In genomic region chr17:58330997-58331814, GRCh38 we compare ENCODE assay signal across 10 cellular contexts. TPM values are rescaled to one million over a fixed set of nuclear protein-coding genes. Genes with fewer than 3 reads are reported as not detected.
DNase-seq lines count a peak whose midpoint lies in the region; ATAC-seq and TF ChIP-seq lines count a peak whose summit lies in the region.
"Had no signal": no experiment of that assay in that cellular context is flagged by ENCODE, and none has a peak within 500 bp of the region (broad histone marks: within the 10 kb centered on the region; RNA-seq: fewer than 3 reads in every experiment).

No MANE protein-coding gene starts in this region.

- H3K9me3 ChIP-seq in Karpas-422 (ENCODE audit: low read length), result no peaks in the 10 kb centered on the region
- no peaks in the 10 kb centered on the region for H3K9me3 ChIP-seq in heart left ventricle

- peak overlapping the region; percentile 94 for H3K9ac ChIP-seq in Karpas-422 (ENCODE audit: low read length)

- 78 to 82% (median 81%) methylated on average over 22 to 23 of the region's 23 CpGs for WGBS in heart left ventricle, 4 donors

- no peak for TF ChIP-seq CTCF in heart left ventricle (IDR thresholded peaks at IDR 0.05)

- H3K36me3 ChIP-seq in Karpas-422 (ENCODE audit: insufficient read depth, low read length), result peaks cover 22% of the 10 kb centered on the region
- H3K36me3 ChIP-seq in heart left ventricle, result peaks cover 0 to 15% (median 0%) of the 10 kb centered on the region in 9 donors

- peak overlapping the region; percentile 99 for H3K27ac Mint-ChIP-seq in activated CD8-positive, alpha-beta memory T cell treated with anti-CD3 and anti-CD28 coated beads, Interleukin-2, amount 10 ng/mL, durations not matched to agents 7 days and 5 days

- no peak overlapping the region for H2AFZ ChIP-seq in Karpas-422 (ENCODE audit: low read length)

- no peaks in the 10 kb centered on the region for H3K9me3 Mint-ChIP-seq in activated CD8-positive, alpha-beta memory T cell treated with anti-CD3 and anti-CD28 coated beads, Interleukin-2, amount 10 ng/mL, durations not matched to agents 7 days and 5 days (ENCODE audit: low read depth)

- no peaks in the 10 kb centered on the region for H3K9me2 ChIP-seq in Karpas-422 (replicated peaks; ENCODE audit: insufficient read depth, low read length)

- H3K4me3 Mint-ChIP-seq in activated CD8-positive, alpha-beta memory T cell treated with anti-CD3 and anti-CD28 coated beads, Interleukin-2, amount 10 ng/mL, durations not matched to agents 7 days and 5 days, result peak overlapping the region; percentile 83

- no peak for ATAC-seq in activated CD8-positive, alpha-beta memory T cell treated with anti-CD3 and anti-CD28 coated beads, Interleukin-2, amount 10 ng/mL, durations not matched to agents 7 days and 5 days
- peak in 3 of 4 donors; percentile 24 to 61 (median 42) for ATAC-seq in heart left ventricle
- ATAC-seq in HG02885 (IDR thresholded peaks at IDR 0.05; ENCODE audit: poor library complexity, unreplicated experiment), result no peak
- no peak for ATAC-seq in HG02884 (IDR thresholded peaks at IDR 0.05; ENCODE audit: unreplicated experiment)

- peaks cover 41% of the 10 kb centered on the region for H3K4me1 Mint-ChIP-seq in activated CD8-positive, alpha-beta memory T cell treated with anti-CD3 and anti-CD28 coated beads, Interleukin-2, amount 10 ng/mL, durations not matched to agents 7 days and 5 days

- peak overlapping the region; percentile 72 for H3K4me2 ChIP-seq in Karpas-422 (ENCODE audit: low read depth, low read length, poor library complexity, severe bottlenecking)

- intact Hi-C loops in heart left ventricle (cut with DNase I), result no loop called here

- no peaks in the 10 kb centered on the region for H3K27me3 ChIP-seq in Karpas-422 (ENCODE audit: low read length)
- peaks cover 0 to 46% (median 7%) of the 10 kb centered on the region in 9 donors for H3K27me3 ChIP-seq in heart left ventricle

- peaks cover 17% of the 10 kb centered on the region; the same call in 1 of the 2 replicates for H4K20me1 ChIP-seq in Karpas-422 (ENCODE audit: insufficient read depth, low read depth, low read length)

- DNase-seq in Karpas-422, result peak; percentile 93
- DNase-seq in activated CD8-positive, alpha-beta memory T cell treated with anti-CD3 and anti-CD28 coated beads, Interleukin-2, amount 10 ng/mL, durations not matched to agents 7 days and 5 days, result peak; percentile 86
- DNase-seq in heart left ventricle, result peak in 2 of 5 donors; percentile 42 to 69
- peak; percentile 65 to 66 for DNase-seq in stimulated activated CD4-positive, alpha-beta T cell treated with anti-CD3 and anti-CD28 coated beads, Interleukin-2, amount 100 ng/mL, for 48 hours
- DNase-seq in GM19238 (ENCODE audit: insufficient read length, low spot score), result no peak
- DNase-seq in KG1 (lab: John Stamatoyannopoulos, UW), result no peak

- H3K27me3 Mint-ChIP-seq in activated CD8-positive, alpha-beta memory T cell treated with anti-CD3 and anti-CD28 coated beads, Interleukin-2, amount 10 ng/mL, durations not matched to agents 7 days and 5 days, result peaks cover 3% of the 10 kb centered on the region

- CTCF ChIA-PET in activated CD8-positive, alpha-beta memory T cell treated with anti-CD3 and anti-CD28 coated beads, Interleukin-2, amount 10 ng/mL, durations not matched to agents 7 days and 5 days (lab: Charles Lee), result interaction anchor here (1.2 to 7.2 kb wide), 3 partner anchors 12 to 21 kb away, joined by 3 to 112 read pairs (median 4); partner anchors contain the start of gene SUPT4H1

- H3K27ac ChIP-seq in Karpas-422 (ENCODE audit: low read length) (peak overlapping the region; percentile 100), heart left ventricle (peak overlapping the region in 9 of 12 donors; percentile 6 to 100 (median 57))

- no peak for TF ChIP-seq POLR2A in heart left ventricle (IDR thresholded peaks at IDR 0.05)

- H3K4me1 ChIP-seq in Karpas-422 (ENCODE audit: low read length), result peaks cover 69% of the 10 kb centered on the region
- peaks cover 0 to 47% (median 2%) of the 10 kb centered on the region in 12 donors for H3K4me1 ChIP-seq in heart left ventricle

- H3K4me3 ChIP-seq in Karpas-422 (ENCODE audit: low read length) (peak overlapping the region; percentile 88), heart left ventricle (peak overlapping the region in 10 of 12 donors; percentile 22 to 79 (median 46))

- H3K36me3 Mint-ChIP-seq in activated CD8-positive, alpha-beta memory T cell treated with anti-CD3 and anti-CD28 coated beads, Interleukin-2, amount 10 ng/mL, durations not matched to agents 7 days and 5 days, result peaks cover 48% of the 10 kb centered on the region

- peaks cover 13% of the 10 kb centered on the region for H3K79me2 ChIP-seq in Karpas-422 (ENCODE audit: low read length)

RNA-seq across cellular contexts. Expression of gene TSPOAP1, which starts 2.6 kb away (rescaled TPM):
- total RNA-seq in Karpas-422 (2014; rRNA removed; shearing (Covaris generic); ENCODE audit: low replicate concordance), result 7.8 and 14.0 TPM in 2 replicates
- total RNA-seq in activated CD8-positive, alpha-beta memory T cell treated with anti-CD3 and anti-CD28 coated beads, Interleukin-2, amount 10 ng/mL, durations not matched to agents 7 days and 5 days, result 10 to 100 TPM; 25.6 to 66.3 TPM
- 10 to 100 TPM in 6 of 9 donors, 1 to 10 TPM in 3; 5.1 to 23.1 (median 13.3) TPM for total RNA-seq in heart left ventricle
- 10 to 100 TPM in 1 of 2 donors, 1 to 10 TPM in 1; 1.6 to 19.0 TPM for polyA plus RNA-seq in heart left ventricle

RNA-seq across cellular contexts. Expression of gene SUPT4H1, which starts 20.8 kb away (rescaled TPM):
- 50.2 and 64.7 TPM in 2 replicates for total RNA-seq in Karpas-422 (2014; rRNA removed; shearing (Covaris generic); ENCODE audit: low replicate concordance)
- 100 to 1,000 TPM in 1 of 2 experiments, 10 to 100 TPM in 1; 63.3 to 127 TPM for total RNA-seq in activated CD8-positive, alpha-beta memory T cell treated with anti-CD3 and anti-CD28 coated beads, Interleukin-2, amount 10 ng/mL, durations not matched to agents 7 days and 5 days
- 10 to 100 TPM; 44.1 to 69.9 (median 58.0) TPM for total RNA-seq in heart left ventricle
- polyA plus RNA-seq in heart left ventricle, result 10 to 100 TPM; 53.9 to 92.7 TPM

RNA-seq across cellular contexts. Expression of gene MPO, which starts 50.5 kb away (rescaled TPM):
- total RNA-seq in Karpas-422 (2014; rRNA removed; shearing (Covaris generic); ENCODE audit: low replicate concordance), result not detected in 2 replicates
- total RNA-seq in activated CD8-positive, alpha-beta memory T cell treated with anti-CD3 and anti-CD28 coated beads, Interleukin-2, amount 10 ng/mL, durations not matched to agents 7 days and 5 days, result under 1 TPM in 1 of 2 experiments, not detected in 1; 0.09 TPM
- 1 to 10 TPM in 1 of 9 donors, under 1 TPM in 5, not detected in 3; 0.12 to 2.8 (median 0.35) TPM for total RNA-seq in heart left ventricle
- polyA plus RNA-seq in heart left ventricle, result under 1 TPM in 1 of 2 donors, not detected in 1; 0.11 TPM
- total RNA-seq: LHCN-M2 had no signal
- polyA plus RNA-seq: keratinocyte had no signal

Comparison
In these comparisons a context has a peak if more than half of its experiments do, and no peak if none do; other contexts are left out.
1. DNase-seq: peak in Karpas-422 (single experiment), activated CD8-positive, alpha-beta memory T cell treated with anti-CD3 and anti-CD28 coated beads, Interleukin-2, amount 10 ng/mL, durations not matched to agents 7 days and 5 days (single experiment) and stimulated activated CD4-positive, alpha-beta T cell treated with anti-CD3 and anti-CD28 coated beads, Interleukin-2, amount 100 ng/mL, for 48 hours (2 of 2); none in GM19238 (single experiment) and KG1 (single experiment).
2. ATAC-seq: peak in heart left ventricle (3 of 4); none in activated CD8-positive, alpha-beta memory T cell treated with anti-CD3 and anti-CD28 coated beads, Interleukin-2, amount 10 ng/mL, durations not matched to agents 7 days and 5 days (single experiment), HG02885 (single experiment) and HG02884 (single experiment).